Comparison of ENCODE assay signal across 18 cellular contexts in the genomic region with DNA sequence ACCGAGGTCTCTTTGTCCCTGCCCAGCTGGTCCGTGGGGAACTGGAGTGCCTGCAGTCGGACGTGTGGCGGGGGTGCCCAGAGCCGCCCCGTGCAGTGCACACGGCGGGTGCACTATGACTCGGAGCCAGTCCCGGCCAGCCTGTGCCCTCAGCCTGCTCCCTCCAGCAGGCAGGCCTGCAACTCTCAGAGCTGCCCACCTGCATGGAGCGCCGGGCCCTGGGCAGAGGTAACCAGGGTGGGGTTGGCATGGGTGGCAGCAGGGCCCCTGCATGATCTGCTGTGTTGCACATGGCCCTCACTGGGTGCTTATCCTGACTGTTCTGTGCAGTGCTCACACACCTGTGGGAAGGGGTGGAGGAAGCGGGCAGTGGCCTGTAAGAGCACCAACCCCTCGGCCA.
DNase-seq lines count a peak whose midpoint lies in the region; ATAC-seq, FAIRE-seq and TF ChIP-seq lines count a peak whose summit lies in the region.
"Had no signal": no experiment of that assay in that cellular context is flagged by ENCODE, and none has a peak within 500 bp of the region (broad histone marks: within the 10 kb centered on the region; RNA-seq: fewer than 3 reads in every experiment).

No MANE protein-coding gene starts in this region.

- no peak overlapping the region for H4K8ac ChIP-seq in neuronal stem cell (ENCODE audit: low read depth, low read length)

- peak overlapping the region; percentile 48 for H3K23ac ChIP-seq in neuronal stem cell (ENCODE audit: low read depth, low read length, poor library complexity)

- no peak overlapping the region for H3K9ac ChIP-seq in neuronal stem cell (ENCODE audit: low read depth, low read length, poor library complexity)

- no peaks in the 10 kb centered on the region for H3K27me3 ChIP-seq in neuronal stem cell (ENCODE audit: control insufficient read depth in 3 of 3, insufficient read depth in 3 of 3, low read depth in 1 of 3, low read length in 3 of 3)

- H3K18ac ChIP-seq in neuronal stem cell (ENCODE audit: low read length), result peak overlapping the region; percentile 72

- H3K4me3 ChIP-seq in coronary artery (no peak overlapping the region), neuronal stem cell (ENCODE audit: low read length in 2 of 2) (no peak overlapping the region)

- no peak overlapping the region for H2BK120ac ChIP-seq in neuronal stem cell (ENCODE audit: low read depth, low read length)

- peak overlapping the region; percentile 50 for H3K14ac ChIP-seq in neuronal stem cell (ENCODE audit: low read length)

- H3K36me3 ChIP-seq in neuronal stem cell (replicated peaks in 1 of 2; ENCODE audit: control insufficient read depth in 2 of 2, insufficient read depth in 2 of 2, low read length in 2 of 2), result no peaks in the 10 kb centered on the region

- WGBS in neuronal stem cell (ENCODE audit: extremely low coverage in 2 of 2, insufficient read length in 2 of 2, insufficient replicate concordance in 1 of 2), 2 donors, result no CpG with 5 or more reads among the region's 15 CpGs

- H2AK5ac ChIP-seq in neuronal stem cell (ENCODE audit: low read depth, low read length), result peak overlapping the region; percentile 81

- no peak overlapping the region for H4K91ac ChIP-seq in neuronal stem cell (ENCODE audit: low read depth, low read length, poor library complexity)

- no peaks in the 10 kb centered on the region for H3K79me1 ChIP-seq in neuronal stem cell (ENCODE audit: low read depth, low read length)

- TF ChIP-seq CTCF in VCaP (conservative IDR thresholded peaks at IDR 0.05), result no peak
- TF ChIP-seq CTCF in coronary artery (IDR thresholded peaks at IDR 0.05), result no peak

- DNase-seq in coronary artery (ENCODE audit: low spot score) (peak; percentile 35), neuronal stem cell (ENCODE audit: low spot score) (no peak), urothelium cell line (ENCODE audit: low spot score) (no peak), NCI-H1417 treated with DMSO at 0.1 percent for 48 hours (lab: John Stamatoyannopoulos, UW) (no peak), DMS153 (lab: John Stamatoyannopoulos, UW) (no peak)
- DNase-seq: AML-193; Caco-2; CD4-positive, alpha-beta T cell; DMS79 treated with DMSO at 0.1 percent for 48 hours; GF-D8; H9 had no signal

- H3K4me1 ChIP-seq in neuronal stem cell (ENCODE audit: control insufficient read depth in 2 of 2, insufficient read depth in 1 of 2, low read depth in 1 of 2, low read length in 2 of 2), result peaks cover 0 to 5% of the 10 kb centered on the region in 2 donors
- H3K4me1 ChIP-seq: Caco-2 had no signal

- no peak overlapping the region for H3K4me2 ChIP-seq in neuronal stem cell (ENCODE audit: insufficient read depth, low read length, poor library complexity, severe bottlenecking)

- H2AFZ ChIP-seq in neuronal stem cell (ENCODE audit: low read length), result no peak overlapping the region

- peak overlapping the region; percentile 44 for H2BK5ac ChIP-seq in neuronal stem cell (ENCODE audit: low read length)

- ATAC-seq in HG02973 (IDR thresholded peaks at IDR 0.05; ENCODE audit: unreplicated experiment), result no peak
- ATAC-seq: HepG2 had no signal

- H3K27ac ChIP-seq in VCaP (peak overlapping the region; percentile 85), coronary artery (no peak overlapping the region), neuronal stem cell (replicated peaks; ENCODE audit: low read length) (no peak overlapping the region)
- H3K27ac ChIP-seq: C4-2B had no signal

- H3K4ac ChIP-seq in neuronal stem cell (ENCODE audit: low read length), result no peak overlapping the region

- H2BK15ac ChIP-seq in neuronal stem cell (ENCODE audit: low read length), result peak overlapping the region; percentile 22

- FAIRE-seq in urothelium cell line (lab: Jason Lieb, UNC), result peak; percentile 58
- FAIRE-seq: A204.1, D721Med, H1, HepG2 had no signal

- no peak overlapping the region for H2BK12ac ChIP-seq in neuronal stem cell (ENCODE audit: low read length)

- peaks cover 0 to 8% of the 10 kb centered on the region in 2 donors for H3K9me3 ChIP-seq in neuronal stem cell (replicated peaks in 1 of 2; ENCODE audit: control insufficient read depth in 2 of 2, insufficient read depth in 1 of 2, low read depth in 1 of 2, low read length in 2 of 2)
- H3K9me3 ChIP-seq: Caco-2 had no signal
